In the genomic region with DNA sequence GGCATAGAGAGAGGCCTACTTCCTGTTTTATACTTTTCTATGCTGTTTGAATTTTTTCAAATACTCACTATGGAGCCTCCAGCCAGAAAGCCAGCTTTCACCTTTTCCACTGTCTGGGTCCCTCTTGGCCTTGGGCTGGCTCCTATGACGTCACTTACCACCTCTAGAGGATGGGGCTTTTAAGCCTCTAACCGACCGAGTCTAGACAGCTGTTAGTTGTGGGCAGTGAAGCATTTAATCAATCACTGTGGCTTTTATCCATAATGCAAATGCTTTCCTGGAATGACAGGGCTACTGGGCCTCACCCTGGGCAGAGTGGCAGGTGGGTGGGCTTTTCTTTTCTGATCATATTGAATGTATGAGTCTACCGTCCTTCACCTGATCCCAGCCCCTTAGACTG, we compare ENCODE assay signal across 1 cellular context.
TF ChIP-seq lines count a peak whose summit lies in the region.

No MANE protein-coding gene starts in this region.

TF ChIP-seq in K562, 482 proteins besides CTCF, POLR2A, EP300 and RAD21:
- no peak for TF ChIP-seq BRD4 (IDR thresholded peaks at IDR 0.05)
- TF ChIP-seq TAF1 (IDR thresholded peaks at IDR 0.05; ENCODE audit: control insufficient read depth, extremely low read depth, insufficient read depth, low read length, severe bottlenecking) = no peak
- TF ChIP-seq, protein P1, sequence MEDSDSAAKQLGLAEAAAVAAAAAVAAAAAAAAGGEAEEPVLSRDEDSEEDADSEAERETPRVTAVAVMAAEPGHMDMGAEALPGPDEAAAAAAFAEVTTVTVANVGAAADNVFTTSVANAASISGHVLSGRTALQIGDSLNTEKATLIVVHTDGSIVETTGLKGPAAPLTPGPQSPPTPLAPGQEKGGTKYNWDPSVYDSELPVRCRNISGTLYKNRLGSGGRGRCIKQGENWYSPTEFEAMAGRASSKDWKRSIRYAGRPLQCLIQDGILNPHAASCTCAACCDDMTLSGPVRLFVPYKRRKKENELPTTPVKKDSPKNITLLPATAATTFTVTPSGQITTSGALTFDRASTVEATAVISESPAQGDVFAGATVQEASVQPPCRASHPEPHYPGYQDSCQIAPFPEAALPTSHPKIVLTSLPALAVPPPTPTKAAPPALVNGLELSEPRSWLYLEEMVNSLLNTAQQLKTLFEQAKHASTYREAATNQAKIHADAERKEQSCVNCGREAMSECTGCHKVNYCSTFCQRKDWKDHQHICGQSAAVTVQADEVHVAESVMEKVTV (CRISPR knock-in tag; IDR thresholded peaks at IDR 0.05) = no peak
- TF ChIP-seq ATF1 (CRISPR knock-in tag; IDR thresholded peaks at IDR 0.05) = peak; percentile 8; the same call in 1 of the 2 replicates
- TF ChIP-seq ATF1 (tag; IDR thresholded peaks at IDR 0.05) = peak; percentile 31; the same call in 1 of the 2 replicates
- TF ChIP-seq FOXJ2 (tag; IDR thresholded peaks at IDR 0.05) = no peak
- no peak for TF ChIP-seq HDGF (IDR thresholded peaks at IDR 0.05)
